Comparison of ENCODE assay signal across 3 cellular contexts in genomic region chr12:69575346-69575745, GRCh38.
TF ChIP-seq lines count a peak whose summit lies in the region.

No MANE protein-coding gene starts in this region.

TF ChIP-seq in SK-N-SH treated with all-trans-retinoic acid at 6 μM for 48 hours, 23 proteins besides CTCF, POLR2A, EP300 and RAD21 (continues in another document):
- TF ChIP-seq TSHZ2 (CRISPR knock-in tag; IDR thresholded peaks at IDR 0.05): no peak
- no peak for TF ChIP-seq ZNF565 (CRISPR knock-in tag; conservative IDR thresholded peaks at IDR 0.05; ENCODE audit: low read depth)
- TF ChIP-seq PPARA (CRISPR knock-in tag; IDR thresholded peaks at IDR 0.05; ENCODE audit: borderline replicate concordance): no peak
- TF ChIP-seq TOX (CRISPR knock-in tag; IDR thresholded peaks at IDR 0.05; ENCODE audit: borderline replicate concordance): no peak
- TF ChIP-seq TCF4 (CRISPR knock-in tag; IDR thresholded peaks at IDR 0.05; ENCODE audit: borderline replicate concordance): no peak
- TF ChIP-seq CSDC2 (CRISPR knock-in tag; IDR thresholded peaks at IDR 0.05): no peak
- TF ChIP-seq PATZ1 (CRISPR knock-in tag; IDR thresholded peaks at IDR 0.05; ENCODE audit: borderline replicate concordance): no peak
- TF ChIP-seq ZC3H10 (CRISPR knock-in tag; IDR thresholded peaks at IDR 0.05): no peak
- TF ChIP-seq GLIS3 (CRISPR knock-in tag; IDR thresholded peaks at IDR 0.05): no peak
- TF ChIP-seq ZFP30 (CRISPR knock-in tag; IDR thresholded peaks at IDR 0.05): no peak
- TF ChIP-seq SNAI2 (CRISPR knock-in tag; IDR thresholded peaks at IDR 0.05): no peak
- no peak for TF ChIP-seq POU6F1 (CRISPR knock-in tag; IDR thresholded peaks at IDR 0.05; ENCODE audit: borderline replicate concordance, low read depth)
- no peak for TF ChIP-seq OSR1 (CRISPR knock-in tag; IDR thresholded peaks at IDR 0.05)
- no peak for TF ChIP-seq ESRRG (CRISPR knock-in tag; IDR thresholded peaks at IDR 0.05)

TF ChIP-seq in SK-N-SH, 30 proteins besides CTCF, POLR2A, EP300 and RAD21:
- no peak for TF ChIP-seq JUND (IDR thresholded peaks at IDR 0.05)
- no peak for TF ChIP-seq ELF1 (IDR thresholded peaks at IDR 0.05)
- no peak for TF ChIP-seq USF1 (IDR thresholded peaks at IDR 0.05; ENCODE audit: borderline replicate concordance, low read depth)
- TF ChIP-seq RCOR1 (IDR thresholded peaks at IDR 0.05; ENCODE audit: low read length): no peak
- TF ChIP-seq FOXM1 (IDR thresholded peaks at IDR 0.05; ENCODE audit: low read depth): no peak
- TF ChIP-seq NFIC (IDR thresholded peaks at IDR 0.05; ENCODE audit: borderline replicate concordance): no peak
- TF ChIP-seq CHD2 (IDR thresholded peaks at IDR 0.05; ENCODE audit: low read length, partially characterized antibody): no peak
- TF ChIP-seq FOXJ3 (CRISPR knock-in tag; IDR thresholded peaks at IDR 0.05): no peak
- no peak for TF ChIP-seq EZH2phosphoT487 (IDR thresholded peaks at IDR 0.05; ENCODE audit: borderline replicate concordance, low read depth)
- no peak for TF ChIP-seq MEF2A (IDR thresholded peaks at IDR 0.05; ENCODE audit: borderline replicate concordance, low read depth)
- TF ChIP-seq MAX (IDR thresholded peaks at IDR 0.05; ENCODE audit: low read depth): no peak
- TF ChIP-seq TEAD4 (IDR thresholded peaks at IDR 0.05; ENCODE audit: borderline replicate concordance, insufficient read depth): no peak
- no peak for TF ChIP-seq NRF1 (IDR thresholded peaks at IDR 0.05; ENCODE audit: low read depth, low read length)
- TF ChIP-seq RXRA (IDR thresholded peaks at IDR 0.05; ENCODE audit: borderline replicate concordance, low read depth): no peak
- no peak for TF ChIP-seq PBX3 (IDR thresholded peaks at IDR 0.05)
- TF ChIP-seq FOSL2 (IDR thresholded peaks at IDR 0.05; ENCODE audit: borderline replicate concordance, low read depth): no peak

TF ChIP-seq in IMR-90, 13 proteins besides CTCF, POLR2A, EP300 and RAD21:
- TF ChIP-seq CEBPB (IDR thresholded peaks at IDR 0.05; ENCODE audit: low read depth, low read length): no peak
- TF ChIP-seq NFE2L2 (IDR thresholded peaks at IDR 0.05; ENCODE audit: low read depth, low read length): no peak
- TF ChIP-seq RFX5 (IDR thresholded peaks at IDR 0.05; ENCODE audit: low read depth, low read length): no peak
- TF ChIP-seq RCOR1 (IDR thresholded peaks at IDR 0.05; ENCODE audit: insufficient replicate concordance, low read length): no peak
- TF ChIP-seq USF2 (IDR thresholded peaks at IDR 0.05; ENCODE audit: low read depth, low read length): no peak
- no peak for TF ChIP-seq CHD1 (IDR thresholded peaks at IDR 0.05; ENCODE audit: low read depth, low read length)
- no peak for TF ChIP-seq MAZ (IDR thresholded peaks at IDR 0.05; ENCODE audit: borderline replicate concordance, low read depth, low read length)
- TF ChIP-seq ELK1 (IDR thresholded peaks at IDR 0.05; ENCODE audit: borderline replicate concordance, low read depth, low read length): no peak
- TF ChIP-seq MAFK (IDR thresholded peaks at IDR 0.05; ENCODE audit: low read depth, low read length): no peak
- no peak for TF ChIP-seq SMC3 (IDR thresholded peaks at IDR 0.05; ENCODE audit: low read depth, low read length)
- TF ChIP-seq MXI1 (IDR thresholded peaks at IDR 0.05; ENCODE audit: borderline replicate concordance, low read depth, low read length): no peak
- TF ChIP-seq BHLHE40 (IDR thresholded peaks at IDR 0.05; ENCODE audit: low read depth, low read length): no peak
- no peak for TF ChIP-seq FOS (IDR thresholded peaks at IDR 0.05; ENCODE audit: low read depth, low read length)
